28 cellular contexts compared by ENCODE assay signal in genomic region chr3:184067573-184068055, GRCh38. TPM values are rescaled to one million over a fixed set of nuclear protein-coding genes. Genes with fewer than 3 reads are reported as not detected.
DNase-seq lines count a peak whose midpoint lies in the region; ATAC-seq, FAIRE-seq and TF ChIP-seq lines count a peak whose summit lies in the region.
"Had no signal": no experiment of that assay in that cellular context is flagged by ENCODE, and none has a peak within 500 bp of the region (broad histone marks: within the 10 kb centered on the region; RNA-seq: fewer than 3 reads in every experiment).

No MANE protein-coding gene starts in this region.

- H3K4me3 ChIP-seq in IMR-90 (ENCODE audit: insufficient read depth, low read depth, low read length) (no peak overlapping the region), SJSA1 (no peak overlapping the region), K562 (no peak overlapping the region), OCI-LY7 (ENCODE audit: low read depth, low read length, poor library complexity, severe bottlenecking) (no peak overlapping the region)
- H3K4me3 ChIP-seq: A549; BLaER1 treated with 17β-estradiol and CSF1 and Interleukin-3, amounts not matched to agents 10 nM and 100 nM; GM12878 had no signal

- H3K14ac ChIP-seq in IMR-90 (replicated peaks; ENCODE audit: low read depth, low read length): no peak overlapping the region; the same call in 1 of the 2 replicates

- H3K36me3 ChIP-seq in IMR-90 (ENCODE audit: control insufficient read depth, insufficient read depth, low read length): no peaks in the 10 kb centered on the region
- no peaks in the 10 kb centered on the region for H3K36me3 ChIP-seq in SJSA1
- no peaks in the 10 kb centered on the region for H3K36me3 ChIP-seq in K562 (ENCODE audit: control insufficient read depth, insufficient read depth, low read length)
- no peaks in the 10 kb centered on the region for H3K36me3 ChIP-seq in OCI-LY7 (ENCODE audit: insufficient read depth, low read length)
- H3K36me3 ChIP-seq: BLaER1 treated with 17β-estradiol and CSF1 and Interleukin-3, amounts not matched to agents 10 nM and 100 nM had no signal

- DNase-seq in IMR-90 (no peak), SJSA1 (ENCODE audit: low read depth in 1 of 2, low spot score in 2 of 2) (peak in 1 of 2 experiments; percentile 16), K562 (ENCODE audit: extremely low read depth in 1 of 4, low spot score in 3 of 4) (peak; percentile 64 to 76 (median 69)), nephron progenitor cell (no peak), OCI-LY7 (ENCODE audit: low spot score) (no peak), hippocampal formation (lab: John Stamatoyannopoulos, UW) (no peak), NCI-H345 treated with DMSO at 0.1 percent for 48 hours (lab: John Stamatoyannopoulos, UW; ENCODE audit: unreplicated experiment) (no peak)
- DNase-seq: AML-193; CD4-positive, alpha-beta T cell; COR-L47; EL; GDM1; MM.1S; NCI-H2029; NCI-H69; PC-3; Right ventricle myocardium superior; RPMI8226; T-cell had no signal

- no peak overlapping the region for H3K4ac ChIP-seq in IMR-90 (ENCODE audit: low read depth, low read length)

- TF ChIP-seq CTCF in IMR-90 (conservative IDR thresholded peaks at IDR 0.05; ENCODE audit: low read depth, low read length) (no peak), K562 (IDR thresholded peaks at IDR 0.05 in 2 of 3, conservative IDR thresholded peaks at IDR 0.05 in 1 of 3; ENCODE audit: insufficient read depth in 2 of 3, low read depth in 1 of 3, low read length in 3 of 3) (no peak), nephron progenitor cell (IDR thresholded peaks at IDR 0.05) (no peak), OCI-LY7 (conservative IDR thresholded peaks at IDR 0.05; ENCODE audit: low read length) (no peak)

- no peak overlapping the region for H2BK20ac ChIP-seq in IMR-90 (ENCODE audit: low read depth, low read length)

- no peak overlapping the region for H3K56ac ChIP-seq in IMR-90 (ENCODE audit: extremely low read depth, insufficient read depth, low read length)

- H3K27ac Mint-ChIP-seq in nephron progenitor cell: peak overlapping the region; percentile 82
- H3K27ac Mint-ChIP-seq: CD4-positive, alpha-beta T cell; T-cell had no signal

- H3K36me3 Mint-ChIP-seq in nephron progenitor cell (ENCODE audit: low read depth): peaks cover 7% of the 10 kb centered on the region
- H3K36me3 Mint-ChIP-seq: T-cell had no signal

- H3K27ac ChIP-seq in IMR-90 (ENCODE audit: insufficient read depth, low read length): no peak overlapping the region
- peak overlapping the region; percentile 33 for H3K27ac ChIP-seq in SJSA1
- H3K27ac ChIP-seq in K562 (ENCODE audit: extremely low read depth, low read depth, low read length): peak overlapping the region; percentile 66
- no peak overlapping the region for H3K27ac ChIP-seq in OCI-LY7 (ENCODE audit: low read depth, low read length, poor library complexity, severe bottlenecking)
- H3K27ac ChIP-seq: A549; BLaER1 treated with 17β-estradiol and CSF1 and Interleukin-3, amounts not matched to agents 10 nM and 100 nM; KMS-11 had no signal

- POLR2A ChIA-PET in IMR-90 (lab: Charles Lee; ENCODE audit: unreplicated experiment) (no interaction called here), K562 (lab: Yijun Ruan, JAX) (interaction anchor here (0.7 to 1.8 kb wide), 5 partner anchors 9 to 68 kb away, joined by 3 to 4 read pairs (median 3); partner anchors contain the start of genes ABCC5 and EIF2B5), OCI-LY7 (lab: Charles Lee) (interaction anchor here (1.6 to 1.9 kb wide), 3 partner anchors 8 to 45 kb away, joined by 4 to 5 read pairs (median 5); no protein-coding TSS in a partner anchor)

- 25% methylated on average over 1 of the region's 6 CpGs; no CpG with 5 or more reads in 1 of the 2 experiments for WGBS in IMR-90 (ENCODE audit: extremely low coverage in 2 of 2, insufficient read length in 1 of 2), 2 experiments
- WGBS in K562 (ENCODE audit: insufficient coverage, low coverage, missing lambda C conversion rate): 30% methylated on average over 6 of the region's 6 CpGs

- peaks cover 11% of the 10 kb centered on the region for H3K9me3 Mint-ChIP-seq in nephron progenitor cell
- H3K9me3 Mint-ChIP-seq: CD4-positive, alpha-beta T cell had no signal

- TF ChIP-seq POLR2A in IMR-90 (IDR thresholded peaks at IDR 0.05; ENCODE audit: low read depth, low read length) (no peak), K562 (conservative IDR thresholded peaks at IDR 0.05) (no peak)

- H3K9me1 ChIP-seq in IMR-90 (ENCODE audit: insufficient read depth, low read length): no peaks in the 10 kb centered on the region; the same call in 1 of the 2 replicates
- no peaks in the 10 kb centered on the region for H3K9me1 ChIP-seq in K562 (ENCODE audit: control insufficient read depth, insufficient read depth, low read length)

- no peak overlapping the region for H3K18ac ChIP-seq in IMR-90 (ENCODE audit: low read depth, low read length)

- no peak overlapping the region for H2BK15ac ChIP-seq in IMR-90 (ENCODE audit: low read depth, low read length)

- no peak overlapping the region for H2AK9ac ChIP-seq in IMR-90 (replicated peaks; ENCODE audit: low read depth, low read length, poor library complexity)

- dilution Hi-C loops in IMR-90 (cut with HindIII; ENCODE audit: low sequenced_read_pairs, unreplicated experiment): no loop called here

- no peaks in the 10 kb centered on the region for H3K27me3 Mint-ChIP-seq in nephron progenitor cell (ENCODE audit: low read depth, poor library complexity)
- H3K27me3 Mint-ChIP-seq: CD4-positive, alpha-beta T cell had no signal

- no peak overlapping the region; the same call in 1 of the 2 replicates for H2AK5ac ChIP-seq in IMR-90 (ENCODE audit: low read depth, low read length)

- peak; percentile 77 for TF ChIP-seq EP300 in K562 (IDR thresholded peaks at IDR 0.05; ENCODE audit: low read length)

- CTCF ChIA-PET in IMR-90 (lab: Yijun Ruan, JAX) (no interaction called here), K562 (lab: Yijun Ruan, JAX; ENCODE audit: low intra/inter-chr PET ratio) (no interaction called here), OCI-LY7 (lab: Charles Lee; ENCODE audit: unreplicated experiment) (no interaction called here)

- H3K9me3 ChIP-seq in IMR-90 (ENCODE audit: control insufficient read depth, insufficient read depth, low read length): no peaks in the 10 kb centered on the region
- H3K9me3 ChIP-seq in SJSA1 (replicated peaks): no peaks in the 10 kb centered on the region
- peaks cover 6% of the 10 kb centered on the region for H3K9me3 ChIP-seq in K562 (replicated peaks; ENCODE audit: control insufficient read depth, insufficient read depth, low read depth, low read length)
- peaks cover 12% of the 10 kb centered on the region for H3K9me3 ChIP-seq in OCI-LY7 (ENCODE audit: low read length)
- H3K9me3 ChIP-seq: A549 had no signal

- no peak overlapping the region for H3K4me3 Mint-ChIP-seq in nephron progenitor cell
- H3K4me3 Mint-ChIP-seq: CD4-positive, alpha-beta T cell; T-cell had no signal

- ATAC-seq in IMR-90 (ENCODE audit: low read depth) (no peak), K562 (peak; percentile 83), HG02885 (IDR thresholded peaks at IDR 0.05; ENCODE audit: poor library complexity, unreplicated experiment) (no peak)
- ATAC-seq: A549, GM12878, PC-3, T-cell had no signal

- no peaks in the 10 kb centered on the region for H4K20me1 ChIP-seq in IMR-90 (ENCODE audit: insufficient read depth, low read length)
- no peaks in the 10 kb centered on the region for H4K20me1 ChIP-seq in K562 (replicated peaks; ENCODE audit: control insufficient read depth, insufficient read depth, low read length)
- H4K20me1 ChIP-seq in OCI-LY7 (ENCODE audit: insufficient read depth, low read length): no peaks in the 10 kb centered on the region
- H4K20me1 ChIP-seq: BLaER1 treated with 17β-estradiol and CSF1 and Interleukin-3, amounts not matched to agents 10 nM and 100 nM had no signal

- H3K9me2 ChIP-seq in OCI-LY7 (ENCODE audit: insufficient read depth, low read length): no peaks in the 10 kb centered on the region

- H2AFZ ChIP-seq in IMR-90 (replicated peaks; ENCODE audit: low read length, poor library complexity) (peak overlapping the region; percentile 65), K562 (ENCODE audit: low read depth, low read length) (peak overlapping the region; percentile 92), OCI-LY7 (ENCODE audit: low read length) (no peak overlapping the region)

- H4K5ac ChIP-seq in IMR-90 (ENCODE audit: low read depth, low read length): no peak overlapping the region

- H3K23ac ChIP-seq in IMR-90 (ENCODE audit: low read depth, low read length): no peak overlapping the region

- intact Hi-C loops in IMR-90 (cut with micrococcal nuclease): no loop called here
- intact Hi-C loops in K562 (cut with micrococcal nuclease): no loop called here
- intact Hi-C loops in OCI-LY7 (cut with micrococcal nuclease; ENCODE audit: unreplicated experiment): no loop called here

- peaks cover 4% of the 10 kb centered on the region for H3K27me3 ChIP-seq in IMR-90 (ENCODE audit: control insufficient read depth, insufficient read depth, low read length)
- no peaks in the 10 kb centered on the region for H3K27me3 ChIP-seq in SJSA1 (replicated peaks)
- no peaks in the 10 kb centered on the region for H3K27me3 ChIP-seq in K562 (ENCODE audit: control insufficient read depth in 2 of 2, insufficient read depth in 2 of 2, low read length in 2 of 2)
- H3K27me3 ChIP-seq: BLaER1 treated with 17β-estradiol and CSF1 and Interleukin-3, amounts not matched to agents 10 nM and 100 nM had no signal

- no peak overlapping the region for H2BK5ac ChIP-seq in IMR-90 (ENCODE audit: low read depth, low read length, poor library complexity, severe bottlenecking)

- H4K91ac ChIP-seq in IMR-90 (ENCODE audit: insufficient read depth, low read depth, low read length): no peak overlapping the region

- no peak overlapping the region for H3K9ac ChIP-seq in IMR-90 (ENCODE audit: low read depth, low read length)
- H3K9ac ChIP-seq in K562 (ENCODE audit: insufficient read depth in 1 of 2, low read depth in 2 of 2, low read length in 2 of 2): peak overlapping the region; percentile 37 to 45; a peak in 3 of 4 replicates
- H3K9ac ChIP-seq: BLaER1 treated with 17β-estradiol and CSF1 and Interleukin-3, amounts not matched to agents 10 nM and 100 nM; KMS-11 had no signal

- BruUV-seq in IMR-90 (replicated peaks; lab: Mats Ljungman, UMichigan): no TSS peak
- no TSS peak for BruUV-seq in K562 (replicated peaks; lab: Mats Ljungman, UMichigan)
- no TSS peak for BruUV-seq in OCI-LY7 (replicated peaks; lab: Mats Ljungman, UMichigan)

- TF ChIP-seq RAD21 in IMR-90 (IDR thresholded peaks at IDR 0.05; ENCODE audit: low read length): no peak
- TF ChIP-seq RAD21 in K562 (CRISPR knock-in tag; conservative IDR thresholded peaks at IDR 0.05 in 1 of 2, IDR thresholded peaks at IDR 0.05 in 1 of 2): no peak; a peak in 1 of 4 replicates

- H3K4me2 ChIP-seq in IMR-90 (ENCODE audit: low read depth, low read length): no peak overlapping the region
- H3K4me2 ChIP-seq in K562 (ENCODE audit: insufficient read depth, low read length): peak overlapping the region; percentile 45
- H3K4me2 ChIP-seq in OCI-LY7 (ENCODE audit: low read length): no peak overlapping the region
- H3K4me2 ChIP-seq: A549; BLaER1 treated with 17β-estradiol and CSF1 and Interleukin-3, amounts not matched to agents 10 nM and 100 nM; KMS-11 had no signal

- H3K4me1 Mint-ChIP-seq in nephron progenitor cell: peaks cover 4% of the 10 kb centered on the region
- H3K4me1 Mint-ChIP-seq: T-cell had no signal

- H2BK120ac ChIP-seq in IMR-90 (ENCODE audit: low read depth, low read length): no peak overlapping the region

- H4K8ac ChIP-seq in IMR-90 (ENCODE audit: low read depth in 2 of 2, low read length in 2 of 2): no peak overlapping the region

- H3K4me1 ChIP-seq in IMR-90 (ENCODE audit: control insufficient read depth, insufficient read depth, low read length) (no peaks in the 10 kb centered on the region), SJSA1 (replicated peaks) (peaks cover 30% of the 10 kb centered on the region), K562 (replicated peaks in 1 of 2; ENCODE audit: control insufficient read depth in 2 of 2, insufficient read depth in 2 of 2, low read length in 2 of 2) (peaks cover 9 to 11% of the 10 kb centered on the region in 2 experiments; a peak in 4 of 5 replicates), OCI-LY7 (ENCODE audit: insufficient read depth, low read length, poor library complexity, severe bottlenecking) (no peaks in the 10 kb centered on the region)
- H3K4me1 ChIP-seq: A549; BLaER1 treated with 17β-estradiol and CSF1 and Interleukin-3, amounts not matched to agents 10 nM and 100 nM had no signal

- H3K79me2 ChIP-seq in K562 (ENCODE audit: control insufficient read depth, insufficient read depth, low read length): no peaks in the 10 kb centered on the region
- H3K79me2 ChIP-seq in OCI-LY7 (ENCODE audit: insufficient read depth, low read depth, low read length): no peaks in the 10 kb centered on the region

- FAIRE-seq in K562 (lab: Jason Lieb, UNC): peak; percentile 74
- FAIRE-seq: A549, GM12878, HTR-8/SVneo had no signal

- in situ Hi-C loops in IMR-90 (cut with MboI; ENCODE audit: low sequenced_read_pairs): no loop called here
- in situ Hi-C loops in K562 (cut with MboI): no loop called here

- no peaks in the 10 kb centered on the region for H3K79me1 ChIP-seq in IMR-90 (ENCODE audit: low read depth in 1 of 2, low read length in 2 of 2)

RNA-seq across cellular contexts. Expression of gene HTR3C, which starts 14.8 kb away (rescaled TPM):
- total RNA-seq in IMR-90 (2012; rRNA removed) (not detected in 2 replicates), K562 (2014; rRNA removed) (not detected in 2 replicates), K562 (2014; rRNA removed; fragmentation: Illumina TruSeq; extraction: Trizol) (not detected in 2 replicates), K562 (2015; rRNA removed; fragmentation: Illumina TruSeq; extraction: Trizol) (not detected in 2 replicates), K562 (2021) (not detected in 2 replicates), OCI-LY7 (2022) (not detected in 2 replicates)
- polyA plus RNA-seq in IMR-90 (2012; rRNA removed) (not detected in 2 replicates), K562 (2011; rRNA removed) (0.06 TPM in 1 of 2 replicates, not detected in the other), K562 (2014; fragmentation: Illumina TruSeq; extraction: Trizol) (not detected in 2 replicates), K562 (2014; fragmentation: Nextera tagmentation; extraction: Ambion mirVana) (under 1 TPM in 1 of 2 experiments, not detected in 1; 0.04 TPM), K562 (2014; rRNA removed) (not detected in 2 replicates)
- not detected in 2 replicates for polyA plus RNA-seq in IMR-90 (2012; cell fraction: cytosol; rRNA removed)
- not detected in 2 replicates for polyA plus RNA-seq in IMR-90 (2012; cell fraction: nucleus; rRNA removed; ENCODE audit: low replicate concordance)
- not detected in 2 replicates for total RNA-seq in SJSA1 (2014; rRNA removed; shearing (Covaris generic))
- total RNA-seq in K562 (2011; cell fraction: chromatin; rRNA removed; ENCODE audit: low replicate concordance): not detected in 2 replicates
- not detected in 2 replicates for total RNA-seq in K562 (2011; cell fraction: nucleolus; rRNA removed)
- total RNA-seq in K562 (2011; cell fraction: nucleoplasm; rRNA removed): not detected in 2 replicates
- polyA plus RNA-seq in K562 (2011; cell fraction: cytosol; rRNA removed): not detected in 2 replicates
- 0.07 TPM in 1 of 2 replicates, not detected in the other for polyA plus RNA-seq in K562 (2011; cell fraction: nucleus; rRNA removed)
- polyA plus RNA-seq in K562 (2012): not detected in 2 replicates
- not detected in 2 replicates for polyA minus RNA-seq in K562 (2011; rRNA and poly(A)+ RNA removed)
- not detected in 2 replicates for polyA minus RNA-seq in K562 (2011; cell fraction: cytosol; rRNA and poly(A)+ RNA removed)
- polyA minus RNA-seq in K562 (2011; cell fraction: nucleus; rRNA and poly(A)+ RNA removed): not detected in 2 replicates
- total RNA-seq in OCI-LY7 (2014; rRNA removed; shearing (Covaris generic)): not detected in 2 replicates
- total RNA-seq: CD4-positive, alpha-beta T cell; GM12878; H4; NCI-H460; PC-3; Right ventricle myocardium superior; SK-MEL-5; T-cell had no signal
- polyA plus RNA-seq: A549, GM12878 had no signal

RNA-seq across cellular contexts. Expression of gene HTR3E, which starts 29.2 kb away (rescaled TPM):
- total RNA-seq in IMR-90 (2012; rRNA removed) (not detected in 2 replicates), K562 (2014; rRNA removed) (not detected in 2 replicates), K562 (2014; rRNA removed; fragmentation: Illumina TruSeq; extraction: Trizol) (not detected in 2 replicates), K562 (2015; rRNA removed; fragmentation: Illumina TruSeq; extraction: Trizol) (not detected in 2 replicates), K562 (2021) (not detected in 2 replicates), OCI-LY7 (2022) (not detected in 2 replicates)
- polyA plus RNA-seq in IMR-90 (2012; rRNA removed) (not detected in 2 replicates), K562 (2011; rRNA removed) (not detected in 2 replicates), K562 (2014; fragmentation: Illumina TruSeq; extraction: Trizol) (not detected in 2 replicates), K562 (2014; fragmentation: Nextera tagmentation; extraction: Ambion mirVana) (not detected), K562 (2014; rRNA removed) (not detected in 2 replicates)
- not detected in 2 replicates for polyA plus RNA-seq in IMR-90 (2012; cell fraction: cytosol; rRNA removed)
- not detected in 2 replicates for polyA plus RNA-seq in IMR-90 (2012; cell fraction: nucleus; rRNA removed; ENCODE audit: low replicate concordance)
- total RNA-seq in SJSA1 (2014; rRNA removed; shearing (Covaris generic)): not detected in 2 replicates
- total RNA-seq in K562 (2011; cell fraction: chromatin; rRNA removed; ENCODE audit: low replicate concordance): not detected in 2 replicates
- not detected in 2 replicates for total RNA-seq in K562 (2011; cell fraction: nucleolus; rRNA removed)
- total RNA-seq in K562 (2011; cell fraction: nucleoplasm; rRNA removed): not detected in 2 replicates
- not detected in 2 replicates for polyA plus RNA-seq in K562 (2011; cell fraction: cytosol; rRNA removed)
- not detected in 2 replicates for polyA plus RNA-seq in K562 (2011; cell fraction: nucleus; rRNA removed)
- polyA plus RNA-seq in K562 (2012): 0.04 TPM in 1 of 2 replicates, not detected in the other
- polyA minus RNA-seq in K562 (2011; rRNA and poly(A)+ RNA removed): not detected in 2 replicates
- polyA minus RNA-seq in K562 (2011; cell fraction: cytosol; rRNA and poly(A)+ RNA removed): not detected in 2 replicates
- not detected in 2 replicates for polyA minus RNA-seq in K562 (2011; cell fraction: nucleus; rRNA and poly(A)+ RNA removed)
- not detected in 2 replicates for total RNA-seq in OCI-LY7 (2014; rRNA removed; shearing (Covaris generic))
- total RNA-seq: CD4-positive, alpha-beta T cell; GM12878; H4; NCI-H460; PC-3; Right ventricle myocardium superior; SK-MEL-5; T-cell had no signal
- polyA plus RNA-seq: A549, GM12878 had no signal

RNA-seq across cellular contexts. Expression of gene HTR3D, which starts 36.1 kb away (rescaled TPM):
- total RNA-seq in IMR-90 (2012; rRNA removed) (not detected in 2 replicates), K562 (2014; rRNA removed) (not detected in 2 replicates), K562 (2014; rRNA removed; fragmentation: Illumina TruSeq; extraction: Trizol) (not detected in 2 replicates), K562 (2015; rRNA removed; fragmentation: Illumina TruSeq; extraction: Trizol) (not detected in 2 replicates), K562 (2021) (not detected in 2 replicates), OCI-LY7 (2022) (not detected in 2 replicates)
- polyA plus RNA-seq in IMR-90 (2012; rRNA removed) (not detected in 2 replicates), K562 (2011; rRNA removed) (not detected in 2 replicates), K562 (2014; fragmentation: Illumina TruSeq; extraction: Trizol) (not detected in 2 replicates), K562 (2014; fragmentation: Nextera tagmentation; extraction: Ambion mirVana) (not detected), K562 (2014; rRNA removed) (not detected in 2 replicates)
- not detected in 2 replicates for polyA plus RNA-seq in IMR-90 (2012; cell fraction: cytosol; rRNA removed)
- polyA plus RNA-seq in IMR-90 (2012; cell fraction: nucleus; rRNA removed; ENCODE audit: low replicate concordance): not detected in 2 replicates
- total RNA-seq in SJSA1 (2014; rRNA removed; shearing (Covaris generic)): not detected in 2 replicates
- not detected in 2 replicates for total RNA-seq in K562 (2011; cell fraction: chromatin; rRNA removed; ENCODE audit: low replicate concordance)
- total RNA-seq in K562 (2011; cell fraction: nucleolus; rRNA removed): not detected in 2 replicates
- total RNA-seq in K562 (2011; cell fraction: nucleoplasm; rRNA removed): not detected in 2 replicates
- not detected in 2 replicates for polyA plus RNA-seq in K562 (2011; cell fraction: cytosol; rRNA removed)
- not detected in 2 replicates for polyA plus RNA-seq in K562 (2011; cell fraction: nucleus; rRNA removed)
- polyA plus RNA-seq in K562 (2012): not detected in 2 replicates
- not detected in 2 replicates for polyA minus RNA-seq in K562 (2011; rRNA and poly(A)+ RNA removed)
- not detected in 2 replicates for polyA minus RNA-seq in K562 (2011; cell fraction: cytosol; rRNA and poly(A)+ RNA removed)
- not detected in 2 replicates for polyA minus RNA-seq in K562 (2011; cell fraction: nucleus; rRNA and poly(A)+ RNA removed)
- total RNA-seq in OCI-LY7 (2014; rRNA removed; shearing (Covaris generic)): not detected in 2 replicates
- total RNA-seq: CD4-positive, alpha-beta T cell; GM12878; H4; NCI-H460; PC-3; Right ventricle myocardium superior; SK-MEL-5; T-cell had no signal
- polyA plus RNA-seq: A549, GM12878 had no signal

RNA-seq across cellular contexts. Expression of gene ABCC5, which starts 49.9 kb away (rescaled TPM):
- 8.4 and 9.2 TPM in 2 replicates for total RNA-seq in IMR-90 (2012; rRNA removed)
- 16.2 and 17.7 TPM in 2 replicates for polyA plus RNA-seq in IMR-90 (2012; rRNA removed)
- polyA plus RNA-seq in IMR-90 (2012; cell fraction: cytosol; rRNA removed): 5.0 and 6.9 TPM in 2 replicates
- 56.7 and 152 TPM in 2 replicates for polyA plus RNA-seq in IMR-90 (2012; cell fraction: nucleus; rRNA removed; ENCODE audit: low replicate concordance)
- 9.1 and 9.6 TPM in 2 replicates for total RNA-seq in SJSA1 (2014; rRNA removed; shearing (Covaris generic))
- total RNA-seq in K562 (2011; cell fraction: chromatin; rRNA removed; ENCODE audit: low replicate concordance): 196 and 208 TPM in 2 replicates
- 111 and 115 TPM in 2 replicates for total RNA-seq in K562 (2011; cell fraction: nucleolus; rRNA removed)
- 176 and 215 TPM in 2 replicates for total RNA-seq in K562 (2011; cell fraction: nucleoplasm; rRNA removed)
- 22.0 and 27.1 TPM in 2 replicates for total RNA-seq in K562 (2014; rRNA removed)
- 36.7 and 38.2 TPM in 2 replicates for total RNA-seq in K562 (2014; rRNA removed; fragmentation: Illumina TruSeq; extraction: Trizol)
- 22.8 and 24.9 TPM in 2 replicates for total RNA-seq in K562 (2015; rRNA removed; fragmentation: Illumina TruSeq; extraction: Trizol)
- 50.0 and 50.9 TPM in 2 replicates for total RNA-seq in K562 (2021)
- 36.9 and 39.3 TPM in 2 replicates for polyA plus RNA-seq in K562 (2011; rRNA removed)
- polyA plus RNA-seq in K562 (2011; cell fraction: cytosol; rRNA removed): 16.2 and 21.3 TPM in 2 replicates
- 213 and 222 TPM in 2 replicates for polyA plus RNA-seq in K562 (2011; cell fraction: nucleus; rRNA removed)
- polyA plus RNA-seq in K562 (2012): 29.2 and 34.4 TPM in 2 replicates
- polyA plus RNA-seq in K562 (2014; fragmentation: Illumina TruSeq; extraction: Trizol): 38.4 and 44.0 TPM in 2 replicates
- polyA plus RNA-seq in K562 (2014; fragmentation: Nextera tagmentation; extraction: Ambion mirVana): 10 to 100 TPM; 41.9 to 53.0 TPM
- polyA plus RNA-seq in K562 (2014; rRNA removed): 51.4 and 56.6 TPM in 2 replicates
- 23.8 and 24.3 TPM in 2 replicates for polyA minus RNA-seq in K562 (2011; rRNA and poly(A)+ RNA removed)
- polyA minus RNA-seq in K562 (2011; cell fraction: cytosol; rRNA and poly(A)+ RNA removed): 13.1 and 13.5 TPM in 2 replicates
- 48.6 and 58.3 TPM in 2 replicates for polyA minus RNA-seq in K562 (2011; cell fraction: nucleus; rRNA and poly(A)+ RNA removed)
- 18.1 and 28.5 TPM in 2 replicates for total RNA-seq in OCI-LY7 (2014; rRNA removed; shearing (Covaris generic))
- 24.8 and 27.2 TPM in 2 replicates for total RNA-seq in OCI-LY7 (2022)

Comparison
In these comparisons a context has a peak if more than half of its experiments do, and no peak if none do; other contexts are left out.
1. DNase-seq: peak in K562 (4 of 4); none in IMR-90 (single experiment), nephron progenitor cell (single experiment), OCI-LY7 (single experiment), hippocampal formation (0 of 2) and NCI-H345 treated with DMSO at 0.1 percent for 48 hours (single experiment).
2. H3K27ac ChIP-seq: peak in SJSA1 (single experiment) and K562 (single experiment); none in IMR-90 (single experiment) and OCI-LY7 (single experiment).